1 cellular context compared by ENCODE assay signal in genomic region chr7:106278695-106279094, GRCh38.
TF ChIP-seq lines count a peak whose summit lies in the region.

No MANE protein-coding gene starts in this region.

TF ChIP-seq in K562, 482 proteins besides CTCF, POLR2A, EP300 and RAD21:
- TF ChIP-seq USF2 (CRISPR knock-in tag; IDR thresholded peaks at IDR 0.05) (no peak), MTA2 (IDR thresholded peaks at IDR 0.05; ENCODE audit: low read depth) (no peak), PRDM10 (IDR thresholded peaks at IDR 0.05; ENCODE audit: partially characterized antibody) (no peak), MBD1 (CRISPR knock-in tag; IDR thresholded peaks at IDR 0.05) (no peak), RBFOX2 (IDR thresholded peaks at IDR 0.05; ENCODE audit: low read depth, low read length) (0 out of 2 replicates have a peak, but pooled peaks have one; percentile 24)
